ENCODE assay signal across 23 cellular contexts in genomic region chr14:103349982-103350381, GRCh38. TPM values are rescaled to one million over a fixed set of nuclear protein-coding genes. Genes with fewer than 3 reads are reported as not detected.
DNase-seq lines count a peak whose midpoint lies in the region; ATAC-seq, FAIRE-seq and TF ChIP-seq lines count a peak whose summit lies in the region.
"Had no signal": no experiment of that assay in that cellular context is flagged by ENCODE, and none has a peak within 500 bp of the region (broad histone marks: within the 10 kb centered on the region; RNA-seq: fewer than 3 reads in every experiment).

No MANE protein-coding gene starts in this region.

- no peak overlapping the region for H2BK12ac ChIP-seq in mesenchymal stem cell (ENCODE audit: low read length in 2 of 2)

- no peak for TF ChIP-seq POLR2A in K562 (conservative IDR thresholded peaks at IDR 0.05)
- TF ChIP-seq POLR2A in vagina (IDR thresholded peaks at IDR 0.05), result no peak

- H4K91ac ChIP-seq in mesenchymal stem cell (ENCODE audit: low read length), result peak overlapping the region; percentile 18

- POLR2A ChIA-PET in HEK293 (lab: Yijun Ruan, JAX) (no interaction called here), K562 (lab: Yijun Ruan, JAX) (interaction anchor here (3.6 kb wide), 1 partner anchor 12 kb away, joined by 16 read pairs; no protein-coding TSS in a partner anchor)

- no peak overlapping the region for H3K9ac ChIP-seq in K562 (ENCODE audit: insufficient read depth in 1 of 2, low read depth in 2 of 2, low read length in 2 of 2)
- no peak overlapping the region for H3K9ac ChIP-seq in mesenchymal stem cell (ENCODE audit: low read length)

- no peak overlapping the region for H3K4me3 Mint-ChIP-seq in T-helper 2 cell treated with Interferon-gamma antibody and Interleukin-4, amounts not matched to agents 5 μg/mL and 100 μg/mL, for 36 hours
- H3K4me3 Mint-ChIP-seq: CD4-positive, CD25-positive, alpha-beta regulatory T cell; CD8-positive, alpha-beta memory T cell; GM23338; HFFc6; IgD-negative memory B cell had no signal

- no peaks in the 10 kb centered on the region; the same call in 1 of the 2 replicates for H4K20me1 ChIP-seq in K562 (replicated peaks; ENCODE audit: control insufficient read depth, insufficient read depth, low read length)

- 85% methylated on average over 10 of the region's 13 CpGs for WGBS in K562 (ENCODE audit: insufficient coverage, low coverage, missing lambda C conversion rate)
- 94% methylated on average over 13 of the region's 13 CpGs for WGBS in mesenchymal stem cell

- ATAC-seq in K562, result no peak
- ATAC-seq: GM23338 had no signal

- H2BK120ac ChIP-seq in mesenchymal stem cell (ENCODE audit: low read depth, low read length), result no peak overlapping the region

- no peak for TF ChIP-seq EP300 in K562 (IDR thresholded peaks at IDR 0.05; ENCODE audit: low read length)

- H3K27me3 ChIP-seq in K562 (ENCODE audit: control insufficient read depth in 2 of 2, insufficient read depth in 2 of 2, low read length in 2 of 2) (no peaks in the 10 kb centered on the region), mesenchymal stem cell (ENCODE audit: control insufficient read depth in 1 of 2, insufficient read depth in 1 of 2, low read length in 2 of 2) (no peaks in the 10 kb centered on the region), vagina (no peaks in the 10 kb centered on the region)

- no TSS peak for BruUV-seq in K562 (replicated peaks; lab: Mats Ljungman, UMichigan)

- peaks cover 2% of the 10 kb centered on the region for H3K36me3 Mint-ChIP-seq in T-helper 2 cell treated with Interferon-gamma antibody and Interleukin-4, amounts not matched to agents 5 μg/mL and 100 μg/mL, for 36 hours (ENCODE audit: low read depth)
- H3K36me3 Mint-ChIP-seq: CD4-positive, CD25-positive, alpha-beta regulatory T cell; IgD-negative memory B cell had no signal

- H3K36me3 ChIP-seq in HEK293 (ENCODE audit: control insufficient read depth in 2 of 2, insufficient read depth in 1 of 2, low read length in 2 of 2) (no peaks in the 10 kb centered on the region), K562 (ENCODE audit: control insufficient read depth, insufficient read depth, low read length) (peaks cover under 1% of the 10 kb centered on the region; the same call in 1 of the 3 replicates), mesenchymal stem cell (ENCODE audit: control insufficient read depth in 1 of 2, insufficient read depth in 2 of 2, low read depth in 1 of 2, low read length in 2 of 2) (peaks cover 1 to 4% of the 10 kb centered on the region in 2 experiments), vagina (no peaks in the 10 kb centered on the region)

- H2AFZ ChIP-seq in K562 (ENCODE audit: low read depth, low read length), result no peak overlapping the region; the same call in 1 of the 2 replicates
- no peak overlapping the region for H2AFZ ChIP-seq in mesenchymal stem cell (ENCODE audit: low read depth, low read length)
- H2AFZ ChIP-seq: GM23338 had no signal

- H3K4ac ChIP-seq in mesenchymal stem cell (ENCODE audit: low read depth in 1 of 2, low read length in 2 of 2), result no peak overlapping the region

- no peak overlapping the region for H4K8ac ChIP-seq in mesenchymal stem cell (ENCODE audit: low read length)

- no peak for TF ChIP-seq RAD21 in K562 (CRISPR knock-in tag; conservative IDR thresholded peaks at IDR 0.05 in 1 of 2, IDR thresholded peaks at IDR 0.05 in 1 of 2)

- no peaks in the 10 kb centered on the region for H3K9me3 Mint-ChIP-seq in T-helper 2 cell treated with Interferon-gamma antibody and Interleukin-4, amounts not matched to agents 5 μg/mL and 100 μg/mL, for 36 hours
- H3K9me3 Mint-ChIP-seq: CD4-positive, CD25-positive, alpha-beta regulatory T cell; CD8-positive, alpha-beta memory T cell; GM23338 had no signal

- no peak overlapping the region for H3K18ac ChIP-seq in mesenchymal stem cell (ENCODE audit: low read depth in 1 of 2, low read length in 2 of 2)

- H3K27ac Mint-ChIP-seq in T-helper 2 cell treated with Interferon-gamma antibody and Interleukin-4, amounts not matched to agents 5 μg/mL and 100 μg/mL, for 36 hours, result no peak overlapping the region
- H3K27ac Mint-ChIP-seq: CD4-positive, CD25-positive, alpha-beta regulatory T cell; CD8-positive, alpha-beta memory T cell; GM23338; HFFc6; IgD-negative memory B cell had no signal

- H3K4me2 ChIP-seq in K562 (ENCODE audit: insufficient read depth, low read length) (no peak overlapping the region), mesenchymal stem cell (ENCODE audit: low read length, poor library complexity, severe bottlenecking) (no peak overlapping the region)
- H3K4me2 ChIP-seq: GM23338 had no signal

- no peaks in the 10 kb centered on the region for H3K4me1 Mint-ChIP-seq in T-helper 2 cell treated with Interferon-gamma antibody and Interleukin-4, amounts not matched to agents 5 μg/mL and 100 μg/mL, for 36 hours (ENCODE audit: low read depth)

- H3K4me1 ChIP-seq in HEK293 (ENCODE audit: control insufficient read depth, insufficient read depth, low read length) (peaks cover 3% of the 10 kb centered on the region; the same call in 1 of the 2 replicates), K562 (replicated peaks in 1 of 2; ENCODE audit: control insufficient read depth in 2 of 2, insufficient read depth in 2 of 2, low read length in 2 of 2) (peaks cover 0 to 5% of the 10 kb centered on the region in 2 experiments; a peak in 2 of 5 replicates), mesenchymal stem cell (ENCODE audit: control insufficient read depth, insufficient read depth, low read depth, low read length) (peaks cover 13% of the 10 kb centered on the region), vagina (no peaks in the 10 kb centered on the region)
- H3K4me1 ChIP-seq: BE2C, HAP-1 had no signal

- intact Hi-C loops in K562 (cut with micrococcal nuclease), result no loop called here
- intact Hi-C loops in vagina (cut with DNase I), result no loop called here

- H3K27me3 Mint-ChIP-seq in T-helper 2 cell treated with Interferon-gamma antibody and Interleukin-4, amounts not matched to agents 5 μg/mL and 100 μg/mL, for 36 hours (ENCODE audit: low read depth), result peaks cover 12% of the 10 kb centered on the region

- H3K23ac ChIP-seq in mesenchymal stem cell (ENCODE audit: low read length in 2 of 2), result no peak overlapping the region

- DNase-seq in K562 (ENCODE audit: extremely low read depth in 1 of 4, low spot score in 3 of 4) (no peak), mesenchymal stem cell (no peak), inferior parietal cortex (ENCODE audit: extremely low spot score) (no peak), vagina (ENCODE audit: extremely low spot score in 2 of 2) (no peak), islet precursor cell (no peak)
- no peak for DNase-seq in T-helper 2 cell treated with Interferon-gamma antibody and Interleukin-4, amounts not matched to agents 5 μg/mL and 100 μg/mL, for 36 hours (ENCODE audit: low spot score)
- DNase-seq: ACHN; BE2C; C1 segment of cervical spinal cord; CD4-positive, CD25-positive, alpha-beta regulatory T cell; CD8-positive, alpha-beta memory T cell; COR-L47; DMS79; GDM1; HFFc6; KG1 had no signal

- no peak overlapping the region for H2BK15ac ChIP-seq in mesenchymal stem cell (ENCODE audit: low read depth, poor library complexity, severe bottlenecking)

- no peak for FAIRE-seq in K562 (lab: Jason Lieb, UNC)
- FAIRE-seq: A204.1, D721Med had no signal

- H3K79me1 ChIP-seq in mesenchymal stem cell (replicated peaks; ENCODE audit: low read length, poor library complexity, severe bottlenecking), result no peaks in the 10 kb centered on the region

- H3K14ac ChIP-seq in mesenchymal stem cell (ENCODE audit: low read length in 2 of 2), result no peak overlapping the region

- H3K79me2 ChIP-seq in K562 (ENCODE audit: control insufficient read depth, insufficient read depth, low read length), result no peaks in the 10 kb centered on the region

- CTCF ChIA-PET in HEK293 (lab: Yijun Ruan, JAX), result interaction anchor here (0.9 to 1.5 kb wide), 2 partner anchors 41 to 149 kb away, joined by 4 to 6 read pairs; no protein-coding TSS in a partner anchor
- CTCF ChIA-PET in K562 (lab: Yijun Ruan, JAX; ENCODE audit: low intra/inter-chr PET ratio), result no interaction called here

- in situ Hi-C loops in K562 (cut with MboI), result no loop called here

- TF ChIP-seq CTCF in HEK293 (tag by site-specific recombination; IDR thresholded peaks at IDR 0.05) (no peak), K562 (IDR thresholded peaks at IDR 0.05 in 2 of 3, conservative IDR thresholded peaks at IDR 0.05 in 1 of 3; ENCODE audit: insufficient read depth in 2 of 3, low read depth in 1 of 3, low read length in 3 of 3) (no peak), vagina (IDR thresholded peaks at IDR 0.05) (no peak)

- H3K9me3 ChIP-seq in HEK293 (ENCODE audit: control insufficient read depth, insufficient read depth, low read depth, low read length) (no peaks in the 10 kb centered on the region), K562 (replicated peaks; ENCODE audit: control insufficient read depth, insufficient read depth, low read depth, low read length) (no peaks in the 10 kb centered on the region), mesenchymal stem cell (ENCODE audit: control insufficient read depth, low read length) (no peaks in the 10 kb centered on the region), vagina (no peaks in the 10 kb centered on the region)
- H3K9me3 ChIP-seq: BE2C, HAP-1 had no signal

- H3K27ac ChIP-seq in HEK293 (ENCODE audit: extremely low read depth, low read depth, low read length) (no peak overlapping the region), K562 (ENCODE audit: extremely low read depth, low read depth, low read length) (no peak overlapping the region; the same call in 2 of the 3 replicates), mesenchymal stem cell (ENCODE audit: low read length, poor library complexity, severe bottlenecking) (no peak overlapping the region), vagina (no peak overlapping the region)
- H3K27ac ChIP-seq: HL-60 had no signal

- H3K4me3 ChIP-seq in HEK293 (ENCODE audit: low read depth, low read length), result no peak overlapping the region
- H3K4me3 ChIP-seq in K562, result no peak overlapping the region
- H3K4me3 ChIP-seq in mesenchymal stem cell (ENCODE audit: insufficient read depth in 1 of 2, low read depth in 1 of 2, low read length in 2 of 2), result no peak overlapping the region
- H3K4me3 ChIP-seq in vagina, result no peak overlapping the region
- H3K4me3 ChIP-seq: GM23338, HAP-1 had no signal

- no peaks in the 10 kb centered on the region for H3K9me1 ChIP-seq in K562 (ENCODE audit: control insufficient read depth, insufficient read depth, low read length)

- H2AK5ac ChIP-seq in mesenchymal stem cell (ENCODE audit: low read length, severe bottlenecking), result no peak overlapping the region

- no peak overlapping the region for H2BK5ac ChIP-seq in mesenchymal stem cell (ENCODE audit: low read depth, low read length, poor library complexity, severe bottlenecking)

RNA-seq across cellular contexts. Expression of gene EIF5, which starts 15.9 kb away (rescaled TPM):
- 338 and 574 TPM in 2 replicates for total RNA-seq in K562 (2011; cell fraction: chromatin; rRNA removed; ENCODE audit: low replicate concordance)
- 188 and 198 TPM in 2 replicates for total RNA-seq in K562 (2011; cell fraction: nucleolus; rRNA removed)
- total RNA-seq in K562 (2011; cell fraction: nucleoplasm; rRNA removed), result 241 and 245 TPM in 2 replicates
- total RNA-seq in K562 (2014; rRNA removed) (118 and 174 TPM in 2 replicates), K562 (2014; rRNA removed; fragmentation: Illumina TruSeq; extraction: Trizol) (197 and 205 TPM in 2 replicates), K562 (2015; rRNA removed; fragmentation: Illumina TruSeq; extraction: Trizol) (176 and 190 TPM in 2 replicates), K562 (2021) (278 and 314 TPM in 2 replicates), vagina (186 TPM)
- polyA plus RNA-seq in K562 (2011; rRNA removed) (347 and 442 TPM in 2 replicates), K562 (2014; fragmentation: Illumina TruSeq; extraction: Trizol) (192 and 286 TPM in 2 replicates), K562 (2014; fragmentation: Nextera tagmentation; extraction: Ambion mirVana) (100 to 1,000 TPM in 1 of 2 experiments, 10 to 100 TPM in 1; 92.7 to 126 TPM), K562 (2014; rRNA removed) (134 and 152 TPM in 2 replicates)
- 171 and 226 TPM in 2 replicates for polyA plus RNA-seq in K562 (2011; cell fraction: cytosol; rRNA removed)
- 223 and 263 TPM in 2 replicates for polyA plus RNA-seq in K562 (2011; cell fraction: nucleus; rRNA removed)
- polyA plus RNA-seq in K562 (2012), result 203 and 316 TPM in 2 replicates
- polyA minus RNA-seq in K562 (2011; rRNA and poly(A)+ RNA removed), result 449 and 508 TPM in 2 replicates
- polyA minus RNA-seq in K562 (2011; cell fraction: cytosol; rRNA and poly(A)+ RNA removed), result 113 and 158 TPM in 2 replicates
- 117 and 192 TPM in 2 replicates for polyA minus RNA-seq in K562 (2011; cell fraction: nucleus; rRNA and poly(A)+ RNA removed)
- polyA plus RNA-seq in mesenchymal stem cell (2013, experiment 1 of 2), result 243 TPM
- 253 TPM for polyA plus RNA-seq in mesenchymal stem cell (2013, experiment 2 of 2)

RNA-seq across cellular contexts. Expression of gene MARK3, which starts 35.2 kb away (rescaled TPM):
- total RNA-seq in K562 (2011; cell fraction: chromatin; rRNA removed; ENCODE audit: low replicate concordance), result 157 and 305 TPM in 2 replicates
- total RNA-seq in K562 (2011; cell fraction: nucleolus; rRNA removed), result 86.7 and 110 TPM in 2 replicates
- 139 and 215 TPM in 2 replicates for total RNA-seq in K562 (2011; cell fraction: nucleoplasm; rRNA removed)
- 47.9 and 49.5 TPM in 2 replicates for total RNA-seq in K562 (2014; rRNA removed)
- 57.5 and 60.4 TPM in 2 replicates for total RNA-seq in K562 (2014; rRNA removed; fragmentation: Illumina TruSeq; extraction: Trizol)
- 52.1 and 56.3 TPM in 2 replicates for total RNA-seq in K562 (2015; rRNA removed; fragmentation: Illumina TruSeq; extraction: Trizol)
- total RNA-seq in K562 (2021), result 54.1 and 63.1 TPM in 2 replicates
- polyA plus RNA-seq in K562 (2011; rRNA removed), result 60.7 and 68.7 TPM in 2 replicates
- polyA plus RNA-seq in K562 (2011; cell fraction: cytosol; rRNA removed), result 29.4 and 31.3 TPM in 2 replicates
- 59.4 and 59.9 TPM in 2 replicates for polyA plus RNA-seq in K562 (2011; cell fraction: nucleus; rRNA removed)
- 41.6 and 49.0 TPM in 2 replicates for polyA plus RNA-seq in K562 (2012)
- polyA plus RNA-seq in K562 (2014; fragmentation: Illumina TruSeq; extraction: Trizol), result 54.9 and 65.3 TPM in 2 replicates
- 10 to 100 TPM; 10.1 to 18.2 TPM for polyA plus RNA-seq in K562 (2014; fragmentation: Nextera tagmentation; extraction: Ambion mirVana)
- 53.2 and 55.1 TPM in 2 replicates for polyA plus RNA-seq in K562 (2014; rRNA removed)
- 95.3 and 99.4 TPM in 2 replicates for polyA minus RNA-seq in K562 (2011; rRNA and poly(A)+ RNA removed)
- polyA minus RNA-seq in K562 (2011; cell fraction: cytosol; rRNA and poly(A)+ RNA removed), result 20.8 and 26.0 TPM in 2 replicates
- 54.3 and 101 TPM in 2 replicates for polyA minus RNA-seq in K562 (2011; cell fraction: nucleus; rRNA and poly(A)+ RNA removed)
- polyA plus RNA-seq in mesenchymal stem cell (2013, experiment 1 of 2), result 51.9 TPM
- 50.3 TPM for polyA plus RNA-seq in mesenchymal stem cell (2013, experiment 2 of 2)
- 77.6 TPM for total RNA-seq in vagina

Comparison
In these comparisons a context has a peak if more than half of its experiments do, and no peak if none do; other contexts are left out.
1. Of the 44 proteins assayed by ChIP-seq in both K562 and HEK293: peak only in K562: none; only in HEK293: TSHZ1; in both: none; in neither: 43.